In genomic region chr17:16378631-16379282, GRCh38 we compare ENCODE assay signal across 9 cellular contexts. TPM values are rescaled to one million over a fixed set of nuclear protein-coding genes. Genes with fewer than 3 reads are reported as not detected.
A peak's percentile ranks its signal among the peaks of the same experiment; 100 is the strongest.
DNase-seq lines count a peak whose midpoint lies in the region; ATAC-seq and TF ChIP-seq lines count a peak whose summit lies in the region.
"Had no signal": no experiment of that assay in that cellular context is flagged by ENCODE, and none has a peak within 500 bp of the region (broad histone marks: within the 10 kb centered on the region; RNA-seq: fewer than 3 reads in every experiment).

No MANE protein-coding gene starts in this region.

- peaks cover 14% of the 10 kb centered on the region for H3K4me1 ChIP-seq in CD8-positive, alpha-beta memory T cell (ENCODE audit: insufficient read depth, low read length)
- peaks cover 35% of the 10 kb centered on the region for H3K4me1 ChIP-seq in RWPE2 (ENCODE audit: insufficient read depth, poor library complexity, severe bottlenecking)
- no peaks in the 10 kb centered on the region for H3K4me1 ChIP-seq in foreskin keratinocyte

- POLR2A ChIA-PET in CD8-positive, alpha-beta memory T cell (lab: Charles Lee), result no interaction called here

- H3K27me3 Mint-ChIP-seq in CD8-positive, alpha-beta memory T cell, result peaks cover 0 to 7% of the 10 kb centered on the region in 2 donors

- H3K9me3 Mint-ChIP-seq in CD8-positive, alpha-beta memory T cell, result peaks cover 0 to 5% (median 0%) of the 10 kb centered on the region in 5 donors

- H3K27ac ChIP-seq in CD8-positive, alpha-beta memory T cell (ENCODE audit: low read depth, low read length), result no peak overlapping the region
- H3K27ac ChIP-seq in RWPE2 (ENCODE audit: poor library complexity, severe bottlenecking), result peak overlapping the region; percentile 67
- peak overlapping the region; percentile 83 for H3K27ac ChIP-seq in foreskin keratinocyte

- H3K4me3 ChIP-seq in CD8-positive, alpha-beta memory T cell (ENCODE audit: low read length), result no peak overlapping the region
- no peak overlapping the region for H3K4me3 ChIP-seq in RWPE2 (ENCODE audit: severe bottlenecking)

- no peaks in the 10 kb centered on the region for H3K27me3 ChIP-seq in CD8-positive, alpha-beta memory T cell (ENCODE audit: insufficient read depth, low read length, poor library complexity, severe bottlenecking)
- H3K27me3 ChIP-seq in RWPE2 (ENCODE audit: insufficient read depth, poor library complexity, severe bottlenecking) (no peaks in the 10 kb centered on the region), foreskin keratinocyte (no peaks in the 10 kb centered on the region)

- no peak for DNase-seq in CD8-positive, alpha-beta memory T cell
- peak; percentile 81 for DNase-seq in RWPE2 (ENCODE audit: low spot score)
- peak; percentile 85 to 88 for DNase-seq in foreskin keratinocyte
- DNase-seq in posterior vena cava (ENCODE audit: low spot score), result peak; percentile 41
- no peak for DNase-seq in NK-92 treated with Interleukin-12 subunit alpha and Interleukin-12 subunit beta, amount 100 ng/mL, for 24 hours (lab: John Stamatoyannopoulos, UW)
- DNase-seq in NCI-H526 (lab: John Stamatoyannopoulos, UW), result no peak
- no peak for DNase-seq in DMS79 (lab: John Stamatoyannopoulos, UW)
- DNase-seq: KBM-7 had no signal

- H3K4me1 Mint-ChIP-seq in CD8-positive, alpha-beta memory T cell, result peaks cover 23 to 35% (median 34%) of the 10 kb centered on the region in 3 donors

- peaks cover 13% of the 10 kb centered on the region for H3K36me3 ChIP-seq in CD8-positive, alpha-beta memory T cell (ENCODE audit: insufficient read depth, low read length)
- peaks cover 15% of the 10 kb centered on the region for H3K36me3 ChIP-seq in RWPE2 (ENCODE audit: low read depth)

- ATAC-seq in RWPE2 (ENCODE audit: low read depth) (peak; percentile 81), foreskin keratinocyte (peak; percentile 80), GM21390 (IDR thresholded peaks at IDR 0.05; ENCODE audit: unreplicated experiment) (no peak)

- TF ChIP-seq CTCF in RWPE2 (IDR thresholded peaks at IDR 0.05; ENCODE audit: poor library complexity, severe bottlenecking), result no peak
- TF ChIP-seq CTCF in foreskin keratinocyte (conservative IDR thresholded peaks at IDR 0.05), result no peak

- peaks cover 3 to 31% (median 12%) of the 10 kb centered on the region in 3 donors for H3K36me3 Mint-ChIP-seq in CD8-positive, alpha-beta memory T cell

- intact Hi-C loops in posterior vena cava (cut with DNase I), result no loop called here

- H3K9me3 ChIP-seq in CD8-positive, alpha-beta memory T cell (ENCODE audit: low read length), result no peaks in the 10 kb centered on the region
- H3K9me3 ChIP-seq in RWPE2 (ENCODE audit: severe bottlenecking), result no peaks in the 10 kb centered on the region

- CTCF ChIA-PET in CD8-positive, alpha-beta memory T cell (lab: Charles Lee), result interaction anchor here (1.8 to 5.1 kb wide), 2 partner anchors 14 to 49 kb away, joined by 4 to 22 read pairs; no protein-coding TSS in a partner anchor

- H3K27ac Mint-ChIP-seq in CD8-positive, alpha-beta memory T cell, result peak overlapping the region in 5 of 8 donors; percentile 19 to 72 (median 54)

- peak overlapping the region; percentile 5 to 70 (median 23) for H3K4me3 Mint-ChIP-seq in CD8-positive, alpha-beta memory T cell

RNA-seq across cellular contexts. Expression of gene UBB, which starts 2.1 kb away (rescaled TPM):
- total RNA-seq in CD8-positive, alpha-beta memory T cell, result 1,000 to 10,000 TPM; 1,678 to 1,690 TPM
- polyA plus RNA-seq in CD8-positive, alpha-beta memory T cell, result 2,132 TPM
- 901 and 1,008 TPM in 2 replicates for total RNA-seq in foreskin keratinocyte
- 904 and 979 TPM in 2 replicates for polyA plus RNA-seq in foreskin keratinocyte
- total RNA-seq in posterior vena cava, result 100 to 1,000 TPM; 581 to 633 TPM

RNA-seq across cellular contexts. Expression of gene CENPV, which starts 25.5 kb away (rescaled TPM):
- total RNA-seq in CD8-positive, alpha-beta memory T cell, result 10 to 100 TPM; 53.4 to 56.4 TPM
- polyA plus RNA-seq in CD8-positive, alpha-beta memory T cell, result 18.2 TPM
- 5.2 and 5.6 TPM in 2 replicates for total RNA-seq in foreskin keratinocyte
- polyA plus RNA-seq in foreskin keratinocyte, result 4.6 and 6.2 TPM in 2 replicates
- total RNA-seq in posterior vena cava, result 10 to 100 TPM; 15.8 to 25.9 TPM

RNA-seq across cellular contexts. Expression of gene TRPV2, which starts 36.6 kb away (rescaled TPM):
- total RNA-seq in CD8-positive, alpha-beta memory T cell, result 10 to 100 TPM; 60.0 to 67.3 TPM
- polyA plus RNA-seq in CD8-positive, alpha-beta memory T cell, result 134 TPM
- total RNA-seq in foreskin keratinocyte (0.24 and 0.25 TPM in 2 replicates), posterior vena cava (10 to 100 TPM; 35.7 to 40.8 TPM)
- polyA plus RNA-seq in foreskin keratinocyte, result 0.10 and 0.11 TPM in 2 replicates

Comparison
In these comparisons a context has a peak if more than half of its experiments do, and no peak if none do; other contexts are left out.
1. DNase-seq: peak in RWPE2 (single experiment), foreskin keratinocyte (2 of 2) and posterior vena cava (single experiment); none in CD8-positive, alpha-beta memory T cell (0 of 5), NK-92 treated with Interleukin-12 subunit alpha and Interleukin-12 subunit beta, amount 100 ng/mL, for 24 hours (single experiment), NCI-H526 (0 of 2) and DMS79 (single experiment).
2. RNA of gene TRPV2, which starts 36.6 kb away (total RNA-seq): 60.0 to 67.3 TPM in CD8-positive, alpha-beta memory T cell and 35.7 to 40.8 TPM in posterior vena cava; 0.24 to 0.25 TPM in foreskin keratinocyte; every median in the first group is over 10 times any median in the second.